Comparison of ENCODE assay signal across 8 cellular contexts in genomic region chrX:40736170-40736505, GRCh38. TPM values are rescaled to one million over a fixed set of nuclear protein-coding genes. Genes with fewer than 3 reads are reported as not detected.
DNase-seq lines count a peak whose midpoint lies in the region; ATAC-seq and TF ChIP-seq lines count a peak whose summit lies in the region.

No MANE protein-coding gene starts in this region.

- peaks cover 8% of the 10 kb centered on the region; the same call in 1 of the 2 replicates for H3F3A ChIP-seq in SU-DHL-6 (ENCODE audit: insufficient read depth)

- H3K27ac ChIP-seq in SU-DHL-6 (ENCODE audit: low read depth, low read length) (peak overlapping the region; percentile 85), psoas muscle (peak overlapping the region; percentile 99)

- H3K4me3 ChIP-seq in SU-DHL-6 (ENCODE audit: insufficient read depth, low read length, poor library complexity, severe bottlenecking) (peak overlapping the region; percentile 71), foreskin fibroblast (ENCODE audit: low read depth in 1 of 2, low read length in 2 of 2) (peak overlapping the region; percentile 66 to 76), psoas muscle (peak overlapping the region; percentile 91)

- no peaks in the 10 kb centered on the region for H3K9me2 ChIP-seq in SU-DHL-6 (replicated peaks; ENCODE audit: insufficient read depth, low read length)

- ATAC-seq in psoas muscle (peak; percentile 7 to 36 (median 18)), HG02759 (IDR thresholded peaks at IDR 0.05; ENCODE audit: unreplicated experiment) (no peak), GM18517 (IDR thresholded peaks at IDR 0.05; ENCODE audit: unreplicated experiment) (no peak), HG03571 (IDR thresholded peaks at IDR 0.05; ENCODE audit: unreplicated experiment) (no peak)

- H2AFZ ChIP-seq in SU-DHL-6 (ENCODE audit: low read depth, low read length, severe bottlenecking): peak overlapping the region; percentile 98

- 0 to 4% (median 1%) methylated on average over 15 to 17 of the region's 17 CpGs for WGBS in psoas muscle, 3 donors

- H3K36me3 ChIP-seq in SU-DHL-6 (ENCODE audit: low read length): no peaks in the 10 kb centered on the region
- H3K36me3 ChIP-seq in psoas muscle (ENCODE audit: insufficient read depth in 1 of 2, low read depth in 1 of 2): no peaks in the 10 kb centered on the region

- peaks cover 5% of the 10 kb centered on the region for H3K4me1 ChIP-seq in psoas muscle

- H3K27me3 ChIP-seq in SU-DHL-6 (ENCODE audit: low read length) (no peaks in the 10 kb centered on the region), psoas muscle (ENCODE audit: insufficient read depth in 3 of 3, low read length in 2 of 3) (peaks cover 0 to 6% (median 0%) of the 10 kb centered on the region in 3 donors)

- H3K9me3 ChIP-seq in SU-DHL-6 (ENCODE audit: insufficient read depth, low read length) (no peaks in the 10 kb centered on the region), psoas muscle (no peaks in the 10 kb centered on the region)

- DNase-seq in NCI-H146 treated with DMSO at 0.1 percent for 48 hours (lab: John Stamatoyannopoulos, UW; ENCODE audit: unreplicated experiment): peak; percentile 31
- no peak for DNase-seq in NCI-H146 (lab: John Stamatoyannopoulos, UW)
- no peak for DNase-seq in foreskin fibroblast
- DNase-seq in psoas muscle: no peak

- H4K20me1 ChIP-seq in SU-DHL-6 (ENCODE audit: low read depth, low read length): no peaks in the 10 kb centered on the region

- H3K9ac ChIP-seq in SU-DHL-6 (ENCODE audit: low read length): peak overlapping the region; percentile 80

- intact Hi-C loops in psoas muscle (cut with DNase I): loop anchor here in 1 of 2 donors (5.0 kb wide), 1 partner anchor 56 kb away; no protein-coding TSS in a partner anchor

- TF ChIP-seq CTCF in SU-DHL-6 (IDR thresholded peaks at IDR 0.05; ENCODE audit: insufficient read depth, low read length, poor library complexity, severe bottlenecking): no peak
- no peak for TF ChIP-seq CTCF in foreskin fibroblast (IDR thresholded peaks at IDR 0.05; ENCODE audit: low read depth, low read length)
- no peak for TF ChIP-seq CTCF in psoas muscle (IDR thresholded peaks at IDR 0.05)

- peak overlapping the region; percentile 95 for H3K4me2 ChIP-seq in SU-DHL-6 (ENCODE audit: low read depth, low read length, poor library complexity, severe bottlenecking)

- peaks cover 40% of the 10 kb centered on the region for H3K79me2 ChIP-seq in SU-DHL-6 (ENCODE audit: insufficient read depth, low read length)

RNA-seq across cellular contexts. Expression of gene MED14, which starts 0.8 kb away (rescaled TPM):
- total RNA-seq in psoas muscle: 10 to 100 TPM; 46.6 to 63.2 (median 55.9) TPM
- 10 to 100 TPM; 10.7 to 23.9 (median 14.3) TPM for polyA plus RNA-seq in psoas muscle

Comparison
In these comparisons a context has a peak if more than half of its experiments do, and no peak if none do; other contexts are left out.
1. ATAC-seq: peak in psoas muscle (4 of 4); none in HG02759 (single experiment), GM18517 (single experiment) and HG03571 (single experiment).
2. Peak in every context shown above with its lines, with median percentiles within 50 percentile points of each other: H3K4me3 ChIP-seq.